ENCODE assay signal across 8 cellular contexts in genomic region chr1:155062702-155063411, GRCh38. TPM values are rescaled to one million over a fixed set of nuclear protein-coding genes. Genes with fewer than 3 reads are reported as not detected.
A peak's percentile ranks its signal among the peaks of the same experiment; 100 is the strongest.
DNase-seq lines count a peak whose midpoint lies in the region; ATAC-seq and TF ChIP-seq lines count a peak whose summit lies in the region.

No MANE protein-coding gene starts in this region.

- peaks cover 29% of the 10 kb centered on the region for H3K4me1 Mint-ChIP-seq in activated CD4-positive, alpha-beta memory T cell treated with anti-CD3 and anti-CD28 coated beads for 36 hours (ENCODE audit: low read depth)
- H3K4me1 Mint-ChIP-seq in endothelial cell (ENCODE audit: unreplicated experiment) (peaks cover 14% of the 10 kb centered on the region), natural killer cell (peaks cover 19 to 37% of the 10 kb centered on the region in 2 donors)

- H3K9me3 Mint-ChIP-seq in activated CD4-positive, alpha-beta memory T cell treated with anti-CD3 and anti-CD28 coated beads for 36 hours, result no peaks in the 10 kb centered on the region
- H3K9me3 Mint-ChIP-seq in endothelial cell (ENCODE audit: unreplicated experiment), result no peaks in the 10 kb centered on the region
- H3K9me3 Mint-ChIP-seq in natural killer cell, result no peaks in the 10 kb centered on the region

- DNase-seq in NCI-H1436 (lab: John Stamatoyannopoulos, UW), result peak; percentile 66
- DNase-seq in NCI-H1436 treated with DMSO at 0.1 percent for 48 hours (lab: John Stamatoyannopoulos, UW), result no peak
- peak; percentile 78 for DNase-seq in NCI-H1694 treated with DMSO at 0.1 percent for 48 hours (lab: John Stamatoyannopoulos, UW)
- peak; percentile 89 for DNase-seq in activated CD4-positive, alpha-beta memory T cell treated with anti-CD3 and anti-CD28 coated beads for 36 hours
- peak; percentile 85 for DNase-seq in endothelial cell (ENCODE audit: low spot score)
- DNase-seq in natural killer cell, result peak; percentile 53
- DNase-seq in suprapubic skin (ENCODE audit: low spot score in 2 of 2), result peak in 1 of 2 donors; percentile 81
- no peak for DNase-seq in hippocampal formation (lab: John Stamatoyannopoulos, UW)

- H3K27me3 Mint-ChIP-seq in activated CD4-positive, alpha-beta memory T cell treated with anti-CD3 and anti-CD28 coated beads for 36 hours, result no peaks in the 10 kb centered on the region
- H3K27me3 Mint-ChIP-seq in endothelial cell (ENCODE audit: unreplicated experiment) (peaks cover 18% of the 10 kb centered on the region), natural killer cell (ENCODE audit: low read depth in 2 of 2) (peaks cover 0 to 2% of the 10 kb centered on the region in 2 donors)

- H3K4me3 Mint-ChIP-seq in activated CD4-positive, alpha-beta memory T cell treated with anti-CD3 and anti-CD28 coated beads for 36 hours, result peak overlapping the region; percentile 74
- H3K4me3 Mint-ChIP-seq in endothelial cell (ENCODE audit: unreplicated experiment) (peak overlapping the region; percentile 87), natural killer cell (peak overlapping the region; percentile 92)

- no peak for TF ChIP-seq POLR2A in suprapubic skin (IDR thresholded peaks at IDR 0.05)

- peak in 1 of 3 donors; percentile 16 for ATAC-seq in natural killer cell

- peak overlapping the region; percentile 80 for H3K27ac ChIP-seq in suprapubic skin

- TF ChIP-seq CTCF in endothelial cell (IDR thresholded peaks at IDR 0.05; ENCODE audit: unreplicated experiment), result peak; percentile 79
- TF ChIP-seq CTCF in natural killer cell (IDR thresholded peaks at IDR 0.05), result peak; percentile 72
- peak; percentile 46 to 87 for TF ChIP-seq CTCF in suprapubic skin (IDR thresholded peaks at IDR 0.05)

- intact Hi-C loops in activated CD4-positive, alpha-beta memory T cell treated with anti-CD3 and anti-CD28 coated beads for 36 hours (cut with micrococcal nuclease), result loop anchor here (1.0 to 5.0 kb wide), 5 partner anchors 21 to 396 kb away; partner anchors contain the start of genes FLAD1 and PMVK
- intact Hi-C loops in natural killer cell (cut with micrococcal nuclease), result loop anchor here (1.0 to 5.0 kb wide), 4 partner anchors 22 to 126 kb away; partner anchors contain the start of genes CKS1B, PMVK, SHC1 and ZBTB7B

- no peak overlapping the region for H3K27ac Mint-ChIP-seq in activated CD4-positive, alpha-beta memory T cell treated with anti-CD3 and anti-CD28 coated beads for 36 hours
- H3K27ac Mint-ChIP-seq in endothelial cell (ENCODE audit: unreplicated experiment) (no peak overlapping the region), natural killer cell (peak overlapping the region; percentile 71 to 80)

- peaks cover 39% of the 10 kb centered on the region for H3K36me3 ChIP-seq in suprapubic skin

- no peak for TF ChIP-seq EP300 in suprapubic skin (IDR thresholded peaks at IDR 0.05)

- H3K27me3 ChIP-seq in suprapubic skin, result no peaks in the 10 kb centered on the region

- no peaks in the 10 kb centered on the region for H3K9me3 ChIP-seq in suprapubic skin

- peaks cover 12% of the 10 kb centered on the region for H3K36me3 Mint-ChIP-seq in activated CD4-positive, alpha-beta memory T cell treated with anti-CD3 and anti-CD28 coated beads for 36 hours
- H3K36me3 Mint-ChIP-seq in endothelial cell (ENCODE audit: low read depth, unreplicated experiment) (peaks cover 27% of the 10 kb centered on the region), natural killer cell (no peaks in the 10 kb centered on the region)

- POLR2A ChIA-PET in activated CD4-positive, alpha-beta memory T cell treated with anti-CD3 and anti-CD28 coated beads for 36 hours (lab: Charles Lee), result interaction anchor here (1.3 to 2.3 kb wide), 3 partner anchors 13 to 126 kb away, joined by 3 to 21 read pairs (median 4); partner anchors contain the start of gene PMVK

- CTCF ChIA-PET in activated CD4-positive, alpha-beta memory T cell treated with anti-CD3 and anti-CD28 coated beads for 36 hours (lab: Charles Lee), result interaction anchor here (0.7 to 15.8 kb wide), 9 partner anchors 13 to 183 kb away, joined by 3 to 245 read pairs (median 6); partner anchors contain the start of genes ADAM15, KRTCAP2 and PMVK

- 3% methylated on average over 26 of the region's 46 CpGs for WGBS in suprapubic skin

- peaks cover 43% of the 10 kb centered on the region for H3K4me1 ChIP-seq in suprapubic skin

- H3K4me3 ChIP-seq in suprapubic skin, result peak overlapping the region; percentile 63

RNA-seq across cellular contexts. Expression of gene EFNA4, which starts 0.7 kb away (rescaled TPM):
- total RNA-seq in activated CD4-positive, alpha-beta memory T cell treated with anti-CD3 and anti-CD28 coated beads for 36 hours, result 1 to 10 TPM; 5.0 to 6.1 TPM
- total RNA-seq in endothelial cell (ENCODE audit: unreplicated experiment), result 25.2 TPM
- total RNA-seq in natural killer cell, result 1 to 10 TPM; 4.6 to 6.8 (median 5.5) TPM
- 10 to 100 TPM; 22.4 to 44.2 (median 28.7) TPM for total RNA-seq in suprapubic skin

RNA-seq across cellular contexts. Expression of gene ADAM15, which starts 11.7 kb away (rescaled TPM):
- total RNA-seq in activated CD4-positive, alpha-beta memory T cell treated with anti-CD3 and anti-CD28 coated beads for 36 hours, result 10 to 100 TPM; 54.3 to 60.5 TPM
- total RNA-seq in endothelial cell (ENCODE audit: unreplicated experiment), result 382 TPM
- 10 to 100 TPM; 54.6 to 83.2 (median 64.7) TPM for total RNA-seq in natural killer cell
- 100 to 1,000 TPM; 304 to 327 (median 321) TPM for total RNA-seq in suprapubic skin

RNA-seq across cellular contexts. Expression of gene EFNA3, which starts 15.8 kb away (rescaled TPM):
- 1 to 10 TPM; 2.4 to 2.6 TPM for total RNA-seq in activated CD4-positive, alpha-beta memory T cell treated with anti-CD3 and anti-CD28 coated beads for 36 hours
- total RNA-seq in endothelial cell (ENCODE audit: unreplicated experiment) (9.6 TPM), natural killer cell (1 to 10 TPM in 1 of 3 donors, under 1 TPM in 2; 0.52 to 1.1 (median 0.68) TPM), suprapubic skin (100 to 1,000 TPM in 1 of 4 donors, 10 to 100 TPM in 3; 28.8 to 104 (median 77.6) TPM)

RNA-seq across cellular contexts. Expression of gene DCST1, which starts 29.2 kb away (rescaled TPM):
- under 1 TPM in 1 of 2 experiments, not detected in 1; 0.14 TPM for total RNA-seq in activated CD4-positive, alpha-beta memory T cell treated with anti-CD3 and anti-CD28 coated beads for 36 hours
- total RNA-seq in endothelial cell (ENCODE audit: unreplicated experiment) (not detected), natural killer cell (under 1 TPM in 2 of 3 donors, not detected in 1; 0.35 to 0.60 TPM), suprapubic skin (1 to 10 TPM in 3 of 4 donors, under 1 TPM in 1; 0.55 to 8.2 (median 2.8) TPM)

RNA-seq across cellular contexts. Expression of gene DCST2, which starts 29.3 kb away (rescaled TPM):
- total RNA-seq in activated CD4-positive, alpha-beta memory T cell treated with anti-CD3 and anti-CD28 coated beads for 36 hours, result 1 to 10 TPM; 1.1 to 1.3 TPM
- total RNA-seq in endothelial cell (ENCODE audit: unreplicated experiment) (2.8 TPM), natural killer cell (under 1 TPM; 0.30 to 0.92 (median 0.32) TPM), suprapubic skin (10 to 100 TPM; 13.4 to 36.0 (median 14.5) TPM)

Comparison
In these comparisons a context has a peak if more than half of its experiments do, and no peak if none do; other contexts are left out.
1. DNase-seq: peak in NCI-H1436 (single experiment), NCI-H1694 treated with DMSO at 0.1 percent for 48 hours (single experiment), activated CD4-positive, alpha-beta memory T cell treated with anti-CD3 and anti-CD28 coated beads for 36 hours (single experiment), endothelial cell (single experiment) and natural killer cell (single experiment); none in NCI-H1436 treated with DMSO at 0.1 percent for 48 hours (single experiment) and hippocampal formation (0 of 2).
2. H3K27ac Mint-ChIP-seq: peak in natural killer cell (2 of 2); none in activated CD4-positive, alpha-beta memory T cell treated with anti-CD3 and anti-CD28 coated beads for 36 hours (single experiment) and endothelial cell (single experiment).
3. Peak in every context shown above with its lines, with median percentiles within 50 percentile points of each other: H3K4me3 Mint-ChIP-seq and CTCF ChIP-seq.